In the genomic region with DNA sequence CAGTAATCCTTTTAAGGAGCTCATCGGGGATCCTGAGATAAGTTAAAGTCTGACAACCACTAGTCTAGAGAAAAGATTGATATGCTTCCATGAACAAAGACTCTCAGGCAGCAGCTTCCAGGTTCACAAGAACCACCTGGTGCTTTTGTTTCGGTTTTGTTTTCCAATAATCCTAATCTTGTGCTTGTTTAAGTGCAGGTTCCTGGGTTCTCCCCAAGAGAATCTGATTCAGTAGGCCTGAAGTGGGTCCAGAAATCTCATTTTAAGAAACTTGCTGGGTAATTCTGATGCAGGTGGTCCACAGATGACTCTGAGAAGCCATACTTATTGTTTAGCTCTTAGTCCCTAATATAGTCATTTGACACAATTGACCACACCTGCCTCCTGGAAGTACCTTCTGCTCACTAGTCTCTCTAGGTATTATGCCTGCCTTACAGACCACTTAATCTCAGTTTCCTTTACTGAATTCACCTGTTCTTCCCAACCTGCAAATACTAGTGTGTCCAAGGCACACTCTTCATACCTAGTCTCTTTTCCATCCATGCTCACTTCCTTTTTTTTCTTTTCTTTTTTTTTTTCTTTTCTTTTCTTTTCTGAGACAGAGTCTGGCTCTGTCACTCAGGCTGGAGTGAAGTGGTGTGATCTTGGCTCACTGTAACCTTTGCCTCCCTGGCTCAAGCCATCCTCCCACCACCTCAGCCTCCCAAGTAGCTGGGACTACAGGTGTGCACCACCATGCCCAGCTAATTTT, we compare ENCODE assay signal across 10 cellular contexts. TPM values are rescaled to one million over a fixed set of nuclear protein-coding genes. Genes with fewer than 3 reads are reported as not detected.
DNase-seq lines count a peak whose midpoint lies in the region; ATAC-seq and TF ChIP-seq lines count a peak whose summit lies in the region.
"Had no signal": no experiment of that assay in that cellular context is flagged by ENCODE, and none has a peak within 500 bp of the region (broad histone marks: within the 10 kb centered on the region; RNA-seq: fewer than 3 reads in every experiment).

No MANE protein-coding gene starts in this region.

- H3K27ac Mint-ChIP-seq in endodermal cell: peak overlapping the region; percentile 10
- H3K27ac Mint-ChIP-seq in CD8-positive, alpha-beta T cell: no peak overlapping the region
- H3K27ac Mint-ChIP-seq: type B pancreatic cell had no signal

- H3K9me3 Mint-ChIP-seq in endodermal cell: peaks cover 2% of the 10 kb centered on the region
- no peaks in the 10 kb centered on the region for H3K9me3 Mint-ChIP-seq in CD8-positive, alpha-beta T cell
- H3K9me3 Mint-ChIP-seq: type B pancreatic cell had no signal

- peak overlapping the region; percentile 33 for H3K9ac ChIP-seq in endodermal cell (ENCODE audit: extremely low read depth, low read length, poor library complexity, severe bottlenecking)

- ATAC-seq in GM18861 (IDR thresholded peaks at IDR 0.05; ENCODE audit: unreplicated experiment) (peak; percentile 58), GM21526 (IDR thresholded peaks at IDR 0.05; ENCODE audit: low FRiP score, unreplicated experiment) (peak; percentile 65), HG03139 (IDR thresholded peaks at IDR 0.05; ENCODE audit: unreplicated experiment) (peak; percentile 57), Right ventricle myocardium superior (ENCODE audit: poor library complexity) (no peak)
- no peak for ATAC-seq in CD8-positive, alpha-beta T cell

- no peaks in the 10 kb centered on the region for H3K27me3 ChIP-seq in endodermal cell (ENCODE audit: control insufficient read depth, insufficient read depth, low read length, poor library complexity, severe bottlenecking)
- H3K27me3 ChIP-seq in CD8-positive, alpha-beta T cell (ENCODE audit: insufficient read depth, low read length): no peaks in the 10 kb centered on the region
- H3K27me3 ChIP-seq: breast epithelium had no signal

- H3K27me3 Mint-ChIP-seq in endodermal cell (ENCODE audit: insufficient read depth): no peaks in the 10 kb centered on the region
- H3K27me3 Mint-ChIP-seq in CD8-positive, alpha-beta T cell (ENCODE audit: low read depth): peaks cover 10% of the 10 kb centered on the region
- H3K27me3 Mint-ChIP-seq: type B pancreatic cell had no signal

- DNase-seq in endodermal cell (no peak), NCI-H1930 (lab: John Stamatoyannopoulos, UW) (no peak), Right ventricle myocardium superior (no peak)
- no peak for DNase-seq in CD8-positive, alpha-beta T cell
- DNase-seq: activated CD4-positive, alpha-beta T cell treated with anti-CD3 and anti-CD28 coated beads, Interleukin-2, amount 50 U/mL, for 4 hours had no signal

- 42 to 73% methylated on average over 2 of the region's 2 CpGs for WGBS in endodermal cell (ENCODE audit: insufficient coverage in 1 of 2, insufficient read length in 1 of 2), 2 experiments

- no peak for TF ChIP-seq CTCF in endodermal cell (conservative IDR thresholded peaks at IDR 0.05)
- TF ChIP-seq CTCF in CD8-positive, alpha-beta T cell (IDR thresholded peaks at IDR 0.05): no peak

- POLR2A ChIA-PET in CD8-positive, alpha-beta T cell (lab: Charles Lee): interaction anchor here (0.6 to 0.7 kb wide), 2 partner anchors 626 to 1810 kb away, joined by 3 read pairs; no protein-coding TSS in a partner anchor

- peaks cover 29% of the 10 kb centered on the region for H3K4me1 Mint-ChIP-seq in endodermal cell
- peaks cover 15% of the 10 kb centered on the region for H3K4me1 Mint-ChIP-seq in CD8-positive, alpha-beta T cell (ENCODE audit: low read depth)

- H3K36me3 ChIP-seq in endodermal cell (ENCODE audit: control insufficient read depth, insufficient read depth, low read length): no peaks in the 10 kb centered on the region
- no peaks in the 10 kb centered on the region for H3K36me3 ChIP-seq in CD8-positive, alpha-beta T cell (ENCODE audit: insufficient read depth, low read length)
- H3K36me3 ChIP-seq: breast epithelium had no signal

- intact Hi-C loops in CD8-positive, alpha-beta T cell (cut with DNase I, micrococcal nuclease): no loop called here
- intact Hi-C loops in Right ventricle myocardium superior (cut with DNase I): no loop called here

- H3K4me1 ChIP-seq in endodermal cell (ENCODE audit: control insufficient read depth, insufficient read depth, low read length): peaks cover 13% of the 10 kb centered on the region
- H3K4me1 ChIP-seq in CD8-positive, alpha-beta T cell (ENCODE audit: insufficient read depth, low read length): peaks cover 16% of the 10 kb centered on the region
- H3K4me1 ChIP-seq: breast epithelium had no signal

- H3K27ac ChIP-seq in endodermal cell (ENCODE audit: low read depth, low read length): peak overlapping the region; percentile 47
- no peak overlapping the region for H3K27ac ChIP-seq in CD8-positive, alpha-beta T cell (ENCODE audit: low read depth, low read length)
- H3K27ac ChIP-seq: breast epithelium had no signal

- H3K4me3 Mint-ChIP-seq in endodermal cell: no peak overlapping the region
- no peak overlapping the region for H3K4me3 Mint-ChIP-seq in CD8-positive, alpha-beta T cell
- H3K4me3 Mint-ChIP-seq: type B pancreatic cell had no signal

- CTCF ChIA-PET in CD8-positive, alpha-beta T cell (lab: Charles Lee): interaction anchor here (1.1 kb wide), 1 partner anchor 10 kb away, joined by 4 read pairs; no protein-coding TSS in a partner anchor

- no peaks in the 10 kb centered on the region for H3K36me3 Mint-ChIP-seq in endodermal cell (ENCODE audit: low read depth)
- no peaks in the 10 kb centered on the region for H3K36me3 Mint-ChIP-seq in CD8-positive, alpha-beta T cell

- H3K4me3 ChIP-seq in endodermal cell (ENCODE audit: low read length): no peak overlapping the region
- no peak overlapping the region for H3K4me3 ChIP-seq in CD8-positive, alpha-beta T cell (ENCODE audit: low read depth, low read length)
- H3K4me3 ChIP-seq: breast epithelium had no signal

- peaks cover 7% of the 10 kb centered on the region for H3K9me3 ChIP-seq in endodermal cell (ENCODE audit: control insufficient read depth, low read length)
- no peaks in the 10 kb centered on the region for H3K9me3 ChIP-seq in CD8-positive, alpha-beta T cell (ENCODE audit: low read length)
- H3K9me3 ChIP-seq: breast epithelium had no signal

RNA-seq across cellular contexts. Expression of a gene that starts 20.5 kb away (rescaled TPM):
- total RNA-seq in endodermal cell: 10 to 100 TPM in 1 of 2 donors, 1 to 10 TPM in 1; 9.9 to 24.4 TPM
- polyA plus RNA-seq in endodermal cell (2013, experiment 1 of 2): 7.9 TPM
- polyA plus RNA-seq in endodermal cell (2013, experiment 2 of 2): 8.3 TPM
- under 1 TPM; 0.41 to 0.61 TPM for total RNA-seq in CD8-positive, alpha-beta T cell
- 2.7 TPM for total RNA-seq in Right ventricle myocardium superior

Comparison
In these comparisons a context has a peak if more than half of its experiments do, and no peak if none do; other contexts are left out.
1. ATAC-seq: peak in GM18861 (single experiment), GM21526 (single experiment) and HG03139 (single experiment); none in CD8-positive, alpha-beta T cell (single experiment) and Right ventricle myocardium superior (single experiment).